Comparison of ENCODE assay signal across 11 cellular contexts in the genomic region with DNA sequence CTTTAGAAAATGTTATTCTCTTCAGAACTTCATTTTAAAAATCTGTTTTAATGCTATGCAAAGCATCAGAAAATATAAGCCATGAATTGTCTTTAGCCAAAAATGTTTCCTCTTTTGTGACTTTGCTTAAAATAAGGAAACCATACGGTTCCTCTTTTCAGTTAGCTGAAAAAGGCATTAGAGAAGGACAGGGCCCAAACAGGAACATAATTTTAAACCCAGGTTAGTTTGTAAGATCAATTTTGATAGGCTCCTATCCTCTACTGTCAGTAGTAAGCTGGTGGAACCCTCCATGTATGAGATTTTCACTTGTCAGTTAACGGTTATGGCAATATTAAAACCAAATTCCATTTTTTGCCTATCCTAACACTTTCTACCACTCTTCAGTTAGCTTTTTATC. TPM values are rescaled to one million over a fixed set of nuclear protein-coding genes. Genes with fewer than 3 reads are reported as not detected.
DNase-seq lines count a peak whose midpoint lies in the region; ATAC-seq, FAIRE-seq and TF ChIP-seq lines count a peak whose summit lies in the region.
"Had no signal": no experiment of that assay in that cellular context is flagged by ENCODE, and none has a peak within 500 bp of the region (broad histone marks: within the 10 kb centered on the region; RNA-seq: fewer than 3 reads in every experiment).

No MANE protein-coding gene starts in this region.

- CTCF ChIA-PET in A549 (lab: Yijun Ruan, JAX) (no interaction called here), PC-9 (lab: Charles Lee) (no interaction called here), HEK293T (lab: Yijun Ruan, JAX) (no interaction called here)

- BruUV-seq in PC-9 (replicated peaks; lab: Mats Ljungman, UMichigan), result no TSS peak

- 96% methylated on average over 2 of the region's 2 CpGs for WGBS in A549 (ENCODE audit: missing lambda C conversion rate)
- 83 to 92% (median 91%) methylated on average over 2 of the region's 2 CpGs for WGBS in heart left ventricle, 4 donors

- peaks cover 20% of the 10 kb centered on the region for H3F3A ChIP-seq in PC-9 (ENCODE audit: insufficient read depth, low read depth)

- POLR2A ChIA-PET in A549 (lab: Yijun Ruan, JAX) (no interaction called here), PC-9 (lab: Charles Lee; ENCODE audit: unreplicated experiment) (interaction anchor here (0.5 kb wide), 1 partner anchor 215 kb away, joined by 4 read pairs; a partner anchor contains a TSS), HEK293T (lab: Yijun Ruan, JAX) (no interaction called here)

- no peaks in the 10 kb centered on the region for H3K79me2 ChIP-seq in PC-9 (ENCODE audit: low read depth)

- H2AFZ ChIP-seq in PC-9, result no peak overlapping the region

- no peak overlapping the region for H3K4me3 ChIP-seq in A549
- H3K4me3 ChIP-seq in PC-9, result no peak overlapping the region
- H3K4me3 ChIP-seq in heart left ventricle, result peak overlapping the region in 2 of 12 donors; percentile 41 to 61

- H3K4me1 ChIP-seq in A549, result peaks cover 17% of the 10 kb centered on the region; the same call in 2 of the 3 replicates
- peaks cover 30% of the 10 kb centered on the region for H3K4me1 ChIP-seq in PC-9 (replicated peaks; ENCODE audit: insufficient read depth)
- H3K4me1 ChIP-seq in heart left ventricle, result peaks cover 0 to 40% (median 0%) of the 10 kb centered on the region in 12 donors

- no peak for ATAC-seq in A549
- ATAC-seq in GM18505 (IDR thresholded peaks at IDR 0.05; ENCODE audit: unreplicated experiment), result no peak
- peak in 3 of 4 donors; percentile 37 to 45 (median 41) for ATAC-seq in heart left ventricle
- ATAC-seq in HG03280 (IDR thresholded peaks at IDR 0.05; ENCODE audit: unreplicated experiment), result no peak
- no peak for ATAC-seq in GM18873 (IDR thresholded peaks at IDR 0.05; ENCODE audit: low FRiP score, unreplicated experiment)
- ATAC-seq: WTC11 had no signal

- DNase-seq in A549 (ENCODE audit: low read depth in 1 of 2, low spot score in 1 of 2), result no peak
- no peak for DNase-seq in PC-9
- DNase-seq in heart left ventricle, result no peak
- DNase-seq in ureter (ENCODE audit: low spot score), result no peak
- no peak for DNase-seq in HEK293T (ENCODE audit: extremely low spot score)
- DNase-seq: COR-L47 had no signal

- H3K27ac ChIP-seq in A549 (no peak overlapping the region), PC-9 (0 out of 2 replicates have a peak overlapping the region, but pooled peaks have one; percentile 4), heart left ventricle (peak overlapping the region in 2 of 12 donors; percentile 47 to 88)

- no peak overlapping the region for H3K4me2 ChIP-seq in A549
- no peak overlapping the region for H3K4me2 ChIP-seq in PC-9

- TF ChIP-seq CTCF in A549 (IDR thresholded peaks at IDR 0.05) (no peak), PC-9 (conservative IDR thresholded peaks at IDR 0.05) (no peak), heart left ventricle (IDR thresholded peaks at IDR 0.05) (no peak)

- H3K27me3 ChIP-seq in PC-9 (ENCODE audit: insufficient read depth, low read depth) (no peaks in the 10 kb centered on the region), heart left ventricle (no peaks in the 10 kb centered on the region)

- no peak for TF ChIP-seq RAD21 in A549 (conservative IDR thresholded peaks at IDR 0.05 in 1 of 2, IDR thresholded peaks at IDR 0.05 in 1 of 2)

- TF ChIP-seq EP300 in A549 (IDR thresholded peaks at IDR 0.05), result no peak

- TF ChIP-seq POLR2A in A549 (IDR thresholded peaks at IDR 0.05; ENCODE audit: low read length) (no peak), GM18505 (IDR thresholded peaks at IDR 0.05; ENCODE audit: borderline replicate concordance, extremely low read depth, insufficient read depth, insufficient read length) (peak; percentile 35), heart left ventricle (IDR thresholded peaks at IDR 0.05) (no peak)

- H4K20me1 ChIP-seq in PC-9 (ENCODE audit: insufficient read depth), result no peaks in the 10 kb centered on the region

- H3K36me3 ChIP-seq in PC-9 (ENCODE audit: low read depth), result no peaks in the 10 kb centered on the region
- H3K36me3 ChIP-seq in heart left ventricle, result peaks cover 0 to 27% (median 3%) of the 10 kb centered on the region in 9 donors

- intact Hi-C loops in PC-9 (cut with micrococcal nuclease; ENCODE audit: unreplicated experiment) (no loop called here), heart left ventricle (cut with DNase I) (no loop called here)

- no peaks in the 10 kb centered on the region for H3K9me3 ChIP-seq in A549
- no peaks in the 10 kb centered on the region for H3K9me3 ChIP-seq in PC-9 (ENCODE audit: insufficient read depth, low read depth)
- H3K9me3 ChIP-seq in heart left ventricle, result no peaks in the 10 kb centered on the region

- peak; percentile 67 for FAIRE-seq in A549 (lab: Jason Lieb, UNC)

- H3K9me2 ChIP-seq in PC-9 (ENCODE audit: insufficient read depth), result no peaks in the 10 kb centered on the region

TF ChIP-seq in A549, 52 proteins besides CTCF, POLR2A, EP300 and RAD21:
- no peak for TF ChIP-seq CBX8 (IDR thresholded peaks at IDR 0.05)
- no peak for TF ChIP-seq NPAS2 (CRISPR knock-in tag; IDR thresholded peaks at IDR 0.05; ENCODE audit: borderline replicate concordance)
- no peak for TF ChIP-seq HOXB5 (CRISPR knock-in tag; IDR thresholded peaks at IDR 0.05)
- no peak for TF ChIP-seq NR3C1 (IDR thresholded peaks at IDR 0.05)
- TF ChIP-seq CHD2 (IDR thresholded peaks at IDR 0.05; ENCODE audit: low read length, partially characterized antibody), result no peak
- TF ChIP-seq JUN (IDR thresholded peaks at IDR 0.05), result no peak
- TF ChIP-seq CBX2 (IDR thresholded peaks at IDR 0.05; ENCODE audit: borderline replicate concordance, low read depth), result no peak
- TF ChIP-seq CEBPB (IDR thresholded peaks at IDR 0.05), result no peak

TF ChIP-seq in HEK293T, 16 proteins besides CTCF, POLR2A, EP300 and RAD21:
- TF ChIP-seq FOXM1 (IDR thresholded peaks at IDR 0.05; ENCODE audit: borderline replicate concordance) (no peak), NFRKB (IDR thresholded peaks at IDR 0.05) (no peak), FOXA1 (IDR thresholded peaks at IDR 0.05) (no peak), L3MBTL2 (conservative IDR thresholded peaks at IDR 0.05) (no peak), ZNF384 (IDR thresholded peaks at IDR 0.05) (no peak), SP1 (IDR thresholded peaks at IDR 0.05) (no peak), ELF4 (IDR thresholded peaks at IDR 0.05) (no peak), CTBP1 (IDR thresholded peaks at IDR 0.05; ENCODE audit: borderline replicate concordance) (no peak), TARDBP (IDR thresholded peaks at IDR 0.05) (no peak), FOXK2 (IDR thresholded peaks at IDR 0.05) (no peak), SUZ12 (IDR thresholded peaks at IDR 0.05) (no peak)
- TF ChIP-seq, protein P1, sequence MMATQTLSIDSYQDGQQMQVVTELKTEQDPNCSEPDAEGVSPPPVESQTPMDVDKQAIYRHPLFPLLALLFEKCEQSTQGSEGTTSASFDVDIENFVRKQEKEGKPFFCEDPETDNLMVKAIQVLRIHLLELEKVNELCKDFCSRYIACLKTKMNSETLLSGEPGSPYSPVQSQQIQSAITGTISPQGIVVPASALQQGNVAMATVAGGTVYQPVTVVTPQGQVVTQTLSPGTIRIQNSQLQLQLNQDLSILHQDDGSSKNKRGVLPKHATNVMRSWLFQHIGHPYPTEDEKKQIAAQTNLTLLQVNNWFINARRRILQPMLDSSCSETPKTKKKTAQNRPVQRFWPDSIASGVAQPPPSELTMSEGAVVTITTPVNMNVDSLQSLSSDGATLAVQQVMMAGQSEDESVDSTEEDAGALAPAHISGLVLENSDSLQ (IDR thresholded peaks at IDR 0.05), result no peak

RNA-seq across cellular contexts. Expression of a gene that starts 4.3 kb away (rescaled TPM):
- polyA plus RNA-seq in A549 (2011; rRNA removed) (not detected in 2 replicates), A549 (2017; fragmentation: RNase III; extraction: RNeasy Plus Mini Kit Qiagen cat#74134 plus additional on column Dnase treatment) (0.04 to 0.08 TPM (median 0.05 TPM) in 3 replicates), heart left ventricle (1 to 10 TPM; 1.1 to 2.2 TPM)
- polyA plus RNA-seq in A549 (2012; cell fraction: cytosol; rRNA removed), result not detected in 2 replicates
- polyA plus RNA-seq in A549 (2012; cell fraction: nucleus; rRNA removed), result not detected in 2 replicates
- polyA minus RNA-seq in A549 (2011; rRNA and poly(A)+ RNA removed), result not detected in 2 replicates
- total RNA-seq in PC-9 (2021) (not detected in 2 replicates), heart left ventricle (10 to 100 TPM in 2 of 9 donors, 1 to 10 TPM in 6, under 1 TPM in 1; 0.81 to 21.5 (median 3.7) TPM), ureter (6.5 TPM)

RNA-seq across cellular contexts. Expression of a gene that starts 11.9 kb away (rescaled TPM):
- polyA plus RNA-seq in A549 (2011; rRNA removed) (not detected in 2 replicates), A549 (2017; fragmentation: RNase III; extraction: RNeasy Plus Mini Kit Qiagen cat#74134 plus additional on column Dnase treatment) (not detected in 3 replicates), heart left ventricle (1 to 10 TPM; 1.9 to 2.5 TPM)
- not detected in 2 replicates for polyA plus RNA-seq in A549 (2012; cell fraction: cytosol; rRNA removed)
- not detected in 2 replicates for polyA plus RNA-seq in A549 (2012; cell fraction: nucleus; rRNA removed)
- not detected in 2 replicates for polyA minus RNA-seq in A549 (2011; rRNA and poly(A)+ RNA removed)
- total RNA-seq in PC-9 (2021) (not detected in 2 replicates), heart left ventricle (10 to 100 TPM in 1 of 9 donors, 1 to 10 TPM in 6, under 1 TPM in 2; 0.63 to 13.3 (median 1.6) TPM), ureter (2.7 TPM)
- total RNA-seq: NCI-H460 had no signal

RNA-seq across cellular contexts. Expression of a gene that starts 12.5 kb away (rescaled TPM):
- polyA plus RNA-seq in A549 (2011; rRNA removed) (not detected in 2 replicates), A549 (2017; fragmentation: RNase III; extraction: RNeasy Plus Mini Kit Qiagen cat#74134 plus additional on column Dnase treatment) (not detected in 3 replicates), heart left ventricle (under 1 TPM; 0.14 to 0.30 TPM)
- not detected in 2 replicates for polyA plus RNA-seq in A549 (2012; cell fraction: cytosol; rRNA removed)
- polyA plus RNA-seq in A549 (2012; cell fraction: nucleus; rRNA removed), result not detected in 2 replicates
- polyA minus RNA-seq in A549 (2011; rRNA and poly(A)+ RNA removed), result 0.34 TPM in 1 of 2 replicates, not detected in the other
- total RNA-seq in PC-9 (2021) (not detected in 2 replicates), heart left ventricle (1 to 10 TPM in 2 of 9 donors, under 1 TPM in 1, not detected in 6; 0.56 to 2.2 (median 1.0) TPM), ureter (not detected)
- total RNA-seq: NCI-H460, WTC11 had no signal

Comparison
In these comparisons a context has a peak if more than half of its experiments do, and no peak if none do; other contexts are left out.
1. ATAC-seq: peak in heart left ventricle (3 of 4); none in A549 (0 of 2), GM18505 (single experiment), HG03280 (single experiment) and GM18873 (single experiment).